Comparison of ENCODE assay signal across 8 cellular contexts in the genomic region with DNA sequence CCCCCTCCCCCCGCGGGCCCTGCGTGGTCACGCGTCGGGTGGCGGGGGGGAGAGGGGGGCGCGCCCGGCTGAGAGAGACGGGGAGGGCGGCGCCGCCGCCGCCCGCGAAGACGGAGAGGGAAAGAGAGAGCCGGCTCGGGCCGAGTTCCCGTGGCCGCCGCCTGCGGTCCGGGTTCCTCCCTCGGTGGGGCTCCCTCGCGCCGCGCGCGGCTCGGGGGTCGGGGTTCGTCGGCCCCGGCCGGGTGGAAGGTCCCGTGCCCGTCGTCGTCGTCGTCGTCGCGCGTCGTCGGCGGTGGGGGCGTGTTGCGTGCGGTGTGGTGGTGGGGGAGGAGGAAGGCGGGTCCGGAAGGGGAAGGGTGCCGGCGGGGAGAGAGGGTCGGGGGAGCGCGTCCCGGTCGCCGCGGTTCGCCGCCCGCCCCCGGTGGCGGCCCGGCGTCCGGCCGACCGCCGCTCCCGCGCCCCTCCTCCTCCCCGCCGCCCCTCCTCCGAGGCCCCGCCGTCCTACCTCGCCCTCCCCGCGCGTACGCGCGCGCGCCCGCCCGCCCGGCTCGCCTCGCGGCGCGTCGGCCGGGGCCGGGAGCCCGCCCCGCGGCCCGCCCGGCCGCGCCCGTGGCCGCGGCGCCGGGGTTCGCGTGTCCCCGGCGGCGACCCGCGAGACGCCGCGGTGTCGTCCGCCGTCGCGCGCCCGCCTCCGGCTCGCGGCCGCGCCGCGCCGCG.
DNase-seq lines count a peak whose midpoint lies in the region; ATAC-seq and TF ChIP-seq lines count a peak whose summit lies in the region.
"Not testable (repeated sequence)": the region's sequence is repeated elsewhere in the genome, so short reads cannot be mapped to it uniquely, and the experiment has no call there.

No MANE protein-coding gene starts in this region.

- no CpG with 5 or more reads among the region's 143 CpGs for WGBS in endodermal cell (ENCODE audit: insufficient coverage in 1 of 2, insufficient read length in 1 of 2), 2 experiments
- WGBS in lung, 2 donors, result 43% methylated on average over 36 of the region's 143 CpGs; no CpG with 5 or more reads in 1 of the 2 donors

- not testable (repeated sequence) for H3K9ac ChIP-seq in endodermal cell (ENCODE audit: extremely low read depth, low read length, poor library complexity, severe bottlenecking)

- ATAC-seq in activated CD8-positive, alpha-beta T cell treated with anti-CD3 and anti-CD28 coated beads, Interleukin-2, amount 10 ng/mL, durations not matched to agents 7 days and 5 days; lung (ENCODE audit: insufficient read depth, low FRiP score): not testable (repeated sequence)

- POLR2A ChIA-PET in Caco-2 (lab: Charles Lee); activated CD8-positive, alpha-beta T cell treated with anti-CD3 and anti-CD28 coated beads, Interleukin-2, amount 10 ng/mL, durations not matched to agents 7 days and 5 days (lab: Charles Lee): not testable (repeated sequence)

- CTCF ChIA-PET in Caco-2 (lab: Charles Lee); activated CD8-positive, alpha-beta T cell treated with anti-CD3 and anti-CD28 coated beads, Interleukin-2, amount 10 ng/mL, durations not matched to agents 7 days and 5 days (lab: Charles Lee): not testable (repeated sequence)

- not testable (repeated sequence) for H3K27ac Mint-ChIP-seq in Caco-2 (ENCODE audit: unreplicated experiment); T-helper 2 cell treated with Interferon-gamma antibody and Interleukin-4, amounts not matched to agents 5 μg/mL and 100 μg/mL, for 36 hours; activated CD8-positive, alpha-beta T cell treated with anti-CD3 and anti-CD28 coated beads, Interleukin-2, amount 10 ng/mL, durations not matched to agents 7 days and 5 days; endodermal cell

- H3K4me3 ChIP-seq in Caco-2 (ENCODE audit: low read depth, low read length); endodermal cell (ENCODE audit: low read length); lung: not testable (repeated sequence)

- not testable (repeated sequence) for H3K27me3 Mint-ChIP-seq in Caco-2 (ENCODE audit: insufficient read depth, unreplicated experiment); T-helper 2 cell treated with Interferon-gamma antibody and Interleukin-4, amounts not matched to agents 5 μg/mL and 100 μg/mL, for 36 hours (ENCODE audit: low read depth); activated CD8-positive, alpha-beta T cell treated with anti-CD3 and anti-CD28 coated beads, Interleukin-2, amount 10 ng/mL, durations not matched to agents 7 days and 5 days (ENCODE audit: low read depth); endodermal cell (ENCODE audit: insufficient read depth)

- not testable (repeated sequence) for H3K9me3 ChIP-seq in Caco-2; endodermal cell (ENCODE audit: control insufficient read depth, low read length); lung (ENCODE audit: control insufficient read depth in 2 of 2, insufficient read depth in 1 of 2, low read length in 1 of 2)

- not testable (repeated sequence) for H3K4me1 ChIP-seq in Caco-2; endodermal cell (ENCODE audit: control insufficient read depth, insufficient read depth, low read length); lung (ENCODE audit: control insufficient read depth in 2 of 2, insufficient read depth in 2 of 2, low read length in 2 of 2)

- not testable (repeated sequence) for H3K9me3 Mint-ChIP-seq in Caco-2 (ENCODE audit: unreplicated experiment); T-helper 2 cell treated with Interferon-gamma antibody and Interleukin-4, amounts not matched to agents 5 μg/mL and 100 μg/mL, for 36 hours; activated CD8-positive, alpha-beta T cell treated with anti-CD3 and anti-CD28 coated beads, Interleukin-2, amount 10 ng/mL, durations not matched to agents 7 days and 5 days (ENCODE audit: insufficient read depth); endodermal cell

- intact Hi-C loops in Caco-2 (cut with micrococcal nuclease; ENCODE audit: unreplicated experiment), result not testable (repeated sequence)

- H3K4me3 Mint-ChIP-seq in Caco-2 (ENCODE audit: unreplicated experiment); T-helper 2 cell treated with Interferon-gamma antibody and Interleukin-4, amounts not matched to agents 5 μg/mL and 100 μg/mL, for 36 hours; activated CD8-positive, alpha-beta T cell treated with anti-CD3 and anti-CD28 coated beads, Interleukin-2, amount 10 ng/mL, durations not matched to agents 7 days and 5 days; endodermal cell: not testable (repeated sequence)

- not testable (repeated sequence) for H3K36me3 ChIP-seq in Caco-2 (ENCODE audit: control insufficient read depth, insufficient read depth, low read length); endodermal cell (ENCODE audit: control insufficient read depth, insufficient read depth, low read length); lung (ENCODE audit: control insufficient read depth in 2 of 2, insufficient read depth in 2 of 2, low read length in 2 of 2)

- DNase-seq in Caco-2 (peak; percentile 31 to 38), activated gamma-delta T cell treated with Interleukin-2 at 50 U/mL for 16 hours (peak; percentile 4), endodermal cell (peak; percentile 14), lung (ENCODE audit: low spot score) (peak; percentile 27), superior temporal gyrus (ENCODE audit: extremely low spot score) (peak; percentile 8)
- peak; percentile 29 for DNase-seq in T-helper 2 cell treated with Interferon-gamma antibody and Interleukin-4, amounts not matched to agents 5 μg/mL and 100 μg/mL, for 36 hours (ENCODE audit: low spot score)
- peak; percentile 49 for DNase-seq in activated CD8-positive, alpha-beta T cell treated with anti-CD3 and anti-CD28 coated beads, Interleukin-2, amount 10 ng/mL, durations not matched to agents 7 days and 5 days
- DNase-seq in stimulated activated CD4-positive, alpha-beta T cell treated with anti-CD3 and anti-CD28 coated beads, Interleukin-12 subunit alpha, Interleukin-12 subunit beta, amount 100 ng/mL, for 24 hours (ENCODE audit: low read depth in 2 of 2), result peak; percentile 14 to 19

- TF ChIP-seq CTCF in Caco-2 (IDR thresholded peaks at IDR 0.05; ENCODE audit: insufficient read depth in 1 of 2, low read depth in 1 of 2, low read length in 1 of 2, severe bottlenecking in 1 of 2, unreplicated experiment in 1 of 2); endodermal cell (conservative IDR thresholded peaks at IDR 0.05); lung (IDR thresholded peaks at IDR 0.05; ENCODE audit: control extremely low read depth, extremely low read depth): not testable (repeated sequence)

- H3K27ac ChIP-seq in endodermal cell (ENCODE audit: low read depth, low read length); lung (ENCODE audit: low read depth in 1 of 2, low read length in 1 of 2): not testable (repeated sequence)

- H3K36me3 Mint-ChIP-seq in Caco-2 (ENCODE audit: insufficient read depth, unreplicated experiment); T-helper 2 cell treated with Interferon-gamma antibody and Interleukin-4, amounts not matched to agents 5 μg/mL and 100 μg/mL, for 36 hours (ENCODE audit: low read depth); activated CD8-positive, alpha-beta T cell treated with anti-CD3 and anti-CD28 coated beads, Interleukin-2, amount 10 ng/mL, durations not matched to agents 7 days and 5 days (ENCODE audit: low read depth); endodermal cell (ENCODE audit: low read depth): not testable (repeated sequence)

- not testable (repeated sequence) for H3K4me1 Mint-ChIP-seq in Caco-2 (ENCODE audit: low read depth, unreplicated experiment); T-helper 2 cell treated with Interferon-gamma antibody and Interleukin-4, amounts not matched to agents 5 μg/mL and 100 μg/mL, for 36 hours (ENCODE audit: low read depth); activated CD8-positive, alpha-beta T cell treated with anti-CD3 and anti-CD28 coated beads, Interleukin-2, amount 10 ng/mL, durations not matched to agents 7 days and 5 days (ENCODE audit: low read depth); endodermal cell

- not testable (repeated sequence) for BruUV-seq in Caco-2 (replicated peaks; lab: Mats Ljungman, UMichigan)

- H3K27me3 ChIP-seq in Caco-2 (replicated peaks; ENCODE audit: control insufficient read depth, insufficient read depth, low read length); endodermal cell (ENCODE audit: control insufficient read depth, insufficient read depth, low read length, poor library complexity, severe bottlenecking); lung (ENCODE audit: control insufficient read depth, insufficient read depth): not testable (repeated sequence)
